Comparison of ENCODE assay signal across 8 cellular contexts in the genomic region with DNA sequence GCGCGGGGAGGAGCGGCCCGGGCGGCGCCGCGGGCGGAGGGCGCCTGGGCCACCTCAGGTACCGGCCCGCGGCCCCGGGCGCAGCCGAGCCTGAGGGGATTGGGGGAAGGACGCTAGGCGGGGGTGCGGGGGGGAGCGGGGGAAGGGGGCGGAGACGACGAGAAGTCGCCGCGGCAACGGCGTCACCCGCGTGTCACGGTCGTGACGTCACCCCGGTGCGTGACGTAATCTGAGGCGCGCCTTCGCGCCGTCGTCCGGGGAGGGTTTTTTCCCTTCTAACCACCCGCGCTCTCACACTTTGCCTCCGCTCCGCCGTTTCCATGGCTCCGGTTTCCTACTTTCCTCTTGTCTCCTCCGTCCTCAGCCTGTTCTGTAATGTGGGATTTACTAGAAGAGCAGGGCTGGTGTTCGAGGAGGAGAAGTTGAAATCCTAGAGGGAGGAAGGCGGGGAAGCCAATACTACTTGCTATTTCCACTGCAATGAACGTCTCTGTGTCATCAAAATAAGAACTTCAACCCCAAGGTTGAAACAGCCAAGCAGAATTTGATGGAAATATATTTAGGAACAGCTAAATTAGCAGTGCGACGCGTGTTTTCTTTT. TPM values are rescaled to one million over a fixed set of nuclear protein-coding genes. Genes with fewer than 3 reads are reported as not detected.
DNase-seq lines count a peak whose midpoint lies in the region; ATAC-seq lines count a peak whose summit lies in the region.

TSS of gene BRAF (minus strand) at position 109 of the 601 bp plus-strand sequence. CDS start 226 bp downstream, outside the sequence.

- H3K9me3 ChIP-seq in endocrine pancreas (ENCODE audit: control insufficient read depth, low read length) = no peaks in the 10 kb centered on the region

- peak within 1 kb of the TSS; percentile 88 for H4K5ac ChIP-seq in mesendoderm (ENCODE audit: low read length)

- H3K27me3 ChIP-seq in endocrine pancreas (ENCODE audit: control insufficient read depth, insufficient read depth, low read length) (no peaks in the 10 kb centered on the region), mesendoderm (ENCODE audit: insufficient read depth, low read length, poor library complexity) (no peaks in the 10 kb centered on the region)

- H3K4me1 ChIP-seq in endocrine pancreas (ENCODE audit: control insufficient read depth, insufficient read depth, low read length) = peaks cover 24% of the 10 kb centered on the region
- H3K4me1 ChIP-seq in mesendoderm (ENCODE audit: control insufficient read depth, low read depth, low read length) = no peaks in the 10 kb centered on the region

- H3K36me3 ChIP-seq in endocrine pancreas (ENCODE audit: control insufficient read depth, insufficient read depth, low read length) (no peaks in the 10 kb centered on the region), mesendoderm (ENCODE audit: control insufficient read depth, insufficient read depth, low read length) (no peaks in the 10 kb centered on the region)

- WGBS in mesendoderm (ENCODE audit: extremely low coverage, insufficient coverage, low lambda C conversion rate) = no CpG with 5 or more reads among the region's 56 CpGs

- H3K23ac ChIP-seq in mesendoderm (ENCODE audit: low read length) = no peak within 1 kb of the TSS

- H3K9ac ChIP-seq in endocrine pancreas (ENCODE audit: control insufficient read depth, insufficient read depth, low read length) = peak within 1 kb of the TSS; percentile 65
- peak within 1 kb of the TSS; percentile 91 for H3K9ac ChIP-seq in mesendoderm (ENCODE audit: low read length)

- peak within 1 kb of the TSS; percentile 97 for H3K18ac ChIP-seq in mesendoderm (ENCODE audit: low read length)

- H3K56ac ChIP-seq in mesendoderm (ENCODE audit: low read length) = peak within 1 kb of the TSS; percentile 96

- DNase-seq in COLO829 (ENCODE audit: low spot score) (peak; percentile 97), HUDEP-2 (lab: John Stamatoyannopoulos, UW; ENCODE audit: unreplicated experiment in 76 of 76) (peak in 75 of 76 experiments; percentile 4 to 91 (median 73)), NOMO-1 treated with dmso at 0.1 percent for 144 hours (lab: John Stamatoyannopoulos, UW; ENCODE audit: unreplicated experiment) (peak; percentile 2), mesendoderm (peak; percentile 93)
- peak; percentile 77 for DNase-seq in activated CD8-positive, alpha-beta memory T cell treated with anti-CD3 and anti-CD28 coated beads, Interleukin-2, amount 50 U/mL, for 1 hour (ENCODE audit: extremely low read depth)
- peak; percentile 90 for DNase-seq in stimulated activated CD8-positive, alpha-beta memory T cell treated with anti-CD3 and anti-CD28 coated beads, Interleukin-12 subunit alpha, Interleukin-12 subunit beta, amount 100 ng/mL, for 4 hours (ENCODE audit: low read depth)

- H2AK5ac ChIP-seq in mesendoderm (ENCODE audit: low read length) = no peak within 1 kb of the TSS

- peaks cover 16% of the 10 kb centered on the region for H3K79me2 ChIP-seq in mesendoderm (ENCODE audit: control insufficient read depth, insufficient read depth, low read length)

- peak within 1 kb of the TSS; percentile 88 for H2BK120ac ChIP-seq in mesendoderm (ENCODE audit: low read depth, low read length)

- peak within 1 kb of the TSS; percentile 96 for H3K27ac ChIP-seq in mesendoderm (ENCODE audit: low read depth, low read length)

- H3K4me3 ChIP-seq in endocrine pancreas (ENCODE audit: control insufficient read depth, insufficient read depth, low read length) (peak within 1 kb of the TSS; percentile 99), mesendoderm (ENCODE audit: low read length) (peak within 1 kb of the TSS; percentile 86)

- peaks cover 6% of the 10 kb centered on the region for H3K79me1 ChIP-seq in mesendoderm (ENCODE audit: low read length)

- peak within 1 kb of the TSS; percentile 80 for H3K4me2 ChIP-seq in mesendoderm (ENCODE audit: low read length)

- no peak within 1 kb of the TSS for H2BK5ac ChIP-seq in mesendoderm (ENCODE audit: low read length)

- peak within 1 kb of the TSS; percentile 100 for H3K4ac ChIP-seq in mesendoderm (ENCODE audit: low read depth, low read length)

- no peak within 1 kb of the TSS for H2BK15ac ChIP-seq in mesendoderm (replicated peaks; ENCODE audit: low read depth)

- ATAC-seq in GM21381 (IDR thresholded peaks at IDR 0.05; ENCODE audit: unreplicated experiment) = peak; percentile 47

- H4K8ac ChIP-seq in mesendoderm (ENCODE audit: low read depth, low read length) = no peak within 1 kb of the TSS

RNA-seq across cellular contexts. Expression of gene BRAF, which starts in this region (rescaled TPM):
- 8.5 TPM for polyA plus RNA-seq in mesendoderm (2013, experiment 1 of 2)
- polyA plus RNA-seq in mesendoderm (2013, experiment 2 of 2) = 8.9 TPM

Comparison
In these comparisons a context has a peak if more than half of its experiments do, and no peak if none do; other contexts are left out.
1. Peak in every context shown above with its lines: DNase-seq, ATAC-seq, H3K4me3 ChIP-seq and H3K27ac ChIP-seq.
2. DNase-seq: peak in every context shown above with its lines; median percentile 97 in COLO829; 93 in mesendoderm; 90 in stimulated activated CD8-positive, alpha-beta memory T cell treated with anti-CD3 and anti-CD28 coated beads, Interleukin-12 subunit alpha, Interleukin-12 subunit beta, amount 100 ng/mL, for 4 hours; 77 in activated CD8-positive, alpha-beta memory T cell treated with anti-CD3 and anti-CD28 coated beads, Interleukin-2, amount 50 U/mL, for 1 hour; 73 in HUDEP-2; 2 in NOMO-1 treated with dmso at 0.1 percent for 144 hours.